ENCODE assay signal across 19 cellular contexts in the genomic region with DNA sequence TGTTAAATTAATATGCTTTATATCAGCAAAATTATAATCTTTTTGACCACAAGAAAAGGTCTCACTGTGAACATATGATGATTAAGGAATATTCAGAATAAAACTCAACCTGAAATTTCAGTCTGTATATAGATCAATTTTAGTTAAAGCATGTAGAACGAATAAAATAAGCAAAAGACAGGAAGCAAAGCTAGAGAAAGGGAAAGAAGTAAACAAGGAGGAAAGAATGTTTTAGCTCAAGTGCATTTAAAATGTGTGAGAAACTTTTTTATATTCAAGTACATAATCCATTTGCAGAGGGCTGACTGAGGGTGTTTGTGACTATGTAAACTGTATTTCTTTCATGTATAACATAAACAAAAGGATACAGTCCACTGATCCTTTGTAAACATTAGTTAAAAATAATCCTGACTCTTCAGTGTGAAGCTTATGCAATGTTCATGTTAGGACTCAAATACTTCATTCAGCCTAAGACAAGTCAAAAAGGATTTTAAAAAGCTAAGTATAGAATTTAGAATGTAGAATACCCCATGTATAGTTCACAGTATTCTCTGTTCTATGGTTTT.
A peak's percentile ranks its signal among the peaks of the same experiment; 100 is the strongest.
DNase-seq lines count a peak whose midpoint lies in the region; ATAC-seq and TF ChIP-seq lines count a peak whose summit lies in the region.
"Had no signal": no experiment of that assay in that cellular context is flagged by ENCODE, and none has a peak within 500 bp of the region (broad histone marks: within the 10 kb centered on the region; RNA-seq: fewer than 3 reads in every experiment).

No MANE protein-coding gene starts in this region.

- peaks cover 33% of the 10 kb centered on the region for H3K4me1 Mint-ChIP-seq in GM23338
- no peaks in the 10 kb centered on the region for H3K4me1 Mint-ChIP-seq in naive thymus-derived CD4-positive, alpha-beta T cell

- no peak for TF ChIP-seq POLR2A in right lobe of liver (IDR thresholded peaks at IDR 0.05)

- H3K27ac Mint-ChIP-seq in GM23338, result peak overlapping the region; percentile 3; the same call in 1 of the 2 replicates
- no peak overlapping the region for H3K27ac Mint-ChIP-seq in naive thymus-derived CD4-positive, alpha-beta T cell
- H3K27ac Mint-ChIP-seq: activated T-cell treated with anti-CD3 and anti-CD28 coated beads, Interleukin-2, amount 50 U/mL, for 24 hours had no signal

- POLR2A ChIA-PET in A673 (lab: Charles Lee; ENCODE audit: low non-redundant PET), result no interaction called here
- POLR2A ChIA-PET in naive thymus-derived CD4-positive, alpha-beta T cell (lab: Charles Lee), result interaction anchor here (0.5 to 0.6 kb wide), 2 partner anchors 20 to 46 kb away, joined by 3 to 6 read pairs; no protein-coding TSS in a partner anchor

- H3K9me3 ChIP-seq in A673 (ENCODE audit: low read depth, low read length, poor library complexity, severe bottlenecking) (no peaks in the 10 kb centered on the region), adipocyte (ENCODE audit: control insufficient read depth, low read length) (no peaks in the 10 kb centered on the region), right lobe of liver (no peaks in the 10 kb centered on the region)
- H3K9me3 ChIP-seq in naive thymus-derived CD4-positive, alpha-beta T cell (ENCODE audit: control insufficient read depth in 2 of 3, low read length in 3 of 3), result no peaks in the 10 kb centered on the region
- H3K9me3 ChIP-seq: body of pancreas, gastroesophageal sphincter, tibial nerve had no signal

- H3K4me2 ChIP-seq in GM23338, result no peak overlapping the region

- no peak for TF ChIP-seq CTCF in A673 (conservative IDR thresholded peaks at IDR 0.05; ENCODE audit: low read depth, low read length)
- no peak for TF ChIP-seq CTCF in GM23338 (conservative IDR thresholded peaks at IDR 0.05; ENCODE audit: low read depth in 2 of 2)
- TF ChIP-seq CTCF in right lobe of liver (IDR thresholded peaks at IDR 0.05), result no peak

- H3K36me3 ChIP-seq in A673 (ENCODE audit: insufficient read depth, low read length, poor library complexity, severe bottlenecking) (peaks cover 8% of the 10 kb centered on the region), GM23338 (ENCODE audit: insufficient read depth) (no peaks in the 10 kb centered on the region), adipocyte (ENCODE audit: control insufficient read depth, insufficient read depth, low read length, severe bottlenecking) (no peaks in the 10 kb centered on the region), right lobe of liver (no peaks in the 10 kb centered on the region)
- H3K36me3 ChIP-seq in naive thymus-derived CD4-positive, alpha-beta T cell (ENCODE audit: control insufficient read depth in 2 of 3, insufficient read depth in 3 of 3, low read length in 3 of 3), result no peaks in the 10 kb centered on the region
- H3K36me3 ChIP-seq: gastroesophageal sphincter, tibial nerve had no signal

- H3K27ac ChIP-seq in A673 (ENCODE audit: low read depth, low read length, poor library complexity, severe bottlenecking), result peak overlapping the region; percentile 24
- H3K27ac ChIP-seq in GM23338 (ENCODE audit: low read depth), result no peak overlapping the region
- H3K27ac ChIP-seq in right lobe of liver, result peak overlapping the region in 1 of 3 donors; percentile 68
- H3K27ac ChIP-seq in naive thymus-derived CD4-positive, alpha-beta T cell (ENCODE audit: low read depth, low read length), result no peak overlapping the region
- H3K27ac ChIP-seq: body of pancreas, gastroesophageal sphincter, tibial nerve had no signal

- H4K20me1 ChIP-seq in GM23338 (replicated peaks; ENCODE audit: insufficient read depth), result no peaks in the 10 kb centered on the region

- no peaks in the 10 kb centered on the region for H3K9me2 ChIP-seq in GM23338 (ENCODE audit: insufficient read depth)

- CTCF ChIA-PET in A673 (lab: Charles Lee), result no interaction called here
- CTCF ChIA-PET in naive thymus-derived CD4-positive, alpha-beta T cell (lab: Charles Lee), result interaction anchor here (1.8 kb wide), 1 partner anchor 11 kb away, joined by 4 read pairs; no protein-coding TSS in a partner anchor

- peaks cover 65% of the 10 kb centered on the region for H3K4me1 ChIP-seq in A673 (ENCODE audit: insufficient read depth, low read length, poor library complexity, severe bottlenecking)
- H3K4me1 ChIP-seq in GM23338 (ENCODE audit: insufficient read depth), result peaks cover 31% of the 10 kb centered on the region
- peaks cover 17% of the 10 kb centered on the region for H3K4me1 ChIP-seq in adipocyte (ENCODE audit: control insufficient read depth, insufficient read depth, low read length)
- peaks cover 0 to 24% (median 4%) of the 10 kb centered on the region in 4 donors for H3K4me1 ChIP-seq in right lobe of liver
- H3K4me1 ChIP-seq in naive thymus-derived CD4-positive, alpha-beta T cell (ENCODE audit: control insufficient read depth in 2 of 2, insufficient read depth in 2 of 2, low read length in 2 of 2), result no peaks in the 10 kb centered on the region
- H3K4me1 ChIP-seq: body of pancreas, tibial nerve had no signal

- H3K27me3 ChIP-seq in A673 (replicated peaks; ENCODE audit: insufficient read depth, low read depth, low read length, poor library complexity) (no peaks in the 10 kb centered on the region), GM23338 (ENCODE audit: insufficient read depth) (no peaks in the 10 kb centered on the region), adipocyte (replicated peaks; ENCODE audit: control insufficient read depth, insufficient read depth, low read length) (no peaks in the 10 kb centered on the region), right lobe of liver (no peaks in the 10 kb centered on the region)
- H3K27me3 ChIP-seq in naive thymus-derived CD4-positive, alpha-beta T cell (ENCODE audit: control insufficient read depth in 2 of 2, insufficient read depth in 2 of 2, low read length in 2 of 2), result no peaks in the 10 kb centered on the region
- H3K27me3 ChIP-seq: body of pancreas, gastroesophageal sphincter, tibial nerve had no signal

- H3K4me3 Mint-ChIP-seq in GM23338, result no peak overlapping the region
- no peak overlapping the region for H3K4me3 Mint-ChIP-seq in naive thymus-derived CD4-positive, alpha-beta T cell
- H3K4me3 Mint-ChIP-seq: activated T-cell treated with anti-CD3 and anti-CD28 coated beads, Interleukin-2, amount 50 U/mL, for 24 hours had no signal

- no peaks in the 10 kb centered on the region for H3F3A ChIP-seq in GM23338 (replicated peaks; ENCODE audit: low read depth)

- H3K27me3 Mint-ChIP-seq in GM23338 (ENCODE audit: insufficient read depth, low read depth, poor library complexity), result peaks cover 2% of the 10 kb centered on the region
- H3K27me3 Mint-ChIP-seq in naive thymus-derived CD4-positive, alpha-beta T cell, result peaks cover 0 to 4% (median 0%) of the 10 kb centered on the region in 5 donors
- H3K27me3 Mint-ChIP-seq: activated T-cell treated with anti-CD3 and anti-CD28 coated beads, Interleukin-2, amount 50 U/mL, for 24 hours had no signal

- no peak overlapping the region for H3K4me3 ChIP-seq in A673 (ENCODE audit: low read depth, low read length, poor library complexity, severe bottlenecking)
- H3K4me3 ChIP-seq in GM23338, result no peak overlapping the region
- peak overlapping the region; percentile 29 for H3K4me3 ChIP-seq in adipocyte (ENCODE audit: low read length)
- H3K4me3 ChIP-seq in right lobe of liver, result no peak overlapping the region
- H3K4me3 ChIP-seq in naive thymus-derived CD4-positive, alpha-beta T cell (ENCODE audit: low read length), result no peak overlapping the region
- H3K4me3 ChIP-seq: body of pancreas, gastroesophageal sphincter, tibial nerve had no signal

- intact Hi-C loops in A673 (cut with micrococcal nuclease; ENCODE audit: unreplicated experiment) (no loop called here), right lobe of liver (cut with DNase I) (no loop called here)
- intact Hi-C loops in naive thymus-derived CD4-positive, alpha-beta T cell (cut with micrococcal nuclease), result no loop called here

- BruUV-seq in A673 (replicated peaks; lab: Mats Ljungman, UMichigan), result no TSS peak

- ATAC-seq in GM23338, result no peak
- ATAC-seq in right lobe of liver, result peak; percentile 54 to 82 (median 71)
- ATAC-seq in naive thymus-derived CD4-positive, alpha-beta T cell, result no peak
- ATAC-seq: body of pancreas, gastroesophageal sphincter, right cardiac atrium had no signal

- no peaks in the 10 kb centered on the region for H3K9me3 Mint-ChIP-seq in GM23338
- H3K9me3 Mint-ChIP-seq in naive thymus-derived CD4-positive, alpha-beta T cell, result no peaks in the 10 kb centered on the region
- H3K9me3 Mint-ChIP-seq: activated T-cell treated with anti-CD3 and anti-CD28 coated beads, Interleukin-2, amount 50 U/mL, for 24 hours had no signal

- no peaks in the 10 kb centered on the region for H3K79me2 ChIP-seq in GM23338 (replicated peaks; ENCODE audit: insufficient read depth)

- no peak overlapping the region for H2AFZ ChIP-seq in GM23338

- 5% methylated on average over 1 of the region's 1 CpG for WGBS in right lobe of liver (ENCODE audit: insufficient coverage, low coverage, low lambda C conversion rate, missing lambda C conversion rate)

- DNase-seq in A673 (ENCODE audit: low spot score) (no peak), GM23338 (ENCODE audit: low spot score) (no peak), adipocyte (ENCODE audit: low read depth) (peak; percentile 50), right lobe of liver (no peak), GM19240 (ENCODE audit: insufficient read length, low spot score) (no peak), iPS-NIHi7 (ENCODE audit: extremely low spot score) (no peak)
- no peak for DNase-seq in activated T-cell treated with anti-CD3 and anti-CD28 coated beads, Interleukin-2, amount 50 U/mL, for 48 hours
- no peak for DNase-seq in naive thymus-derived CD4-positive, alpha-beta T cell
- DNase-seq: activated naive CD4-positive, alpha-beta T cell treated with anti-CD3 and anti-CD28 coated beads, Interleukin-2, amount 50 U/mL, for 16 hours; activated T-cell treated with anti-CD3 and anti-CD28 coated beads, Interleukin-2, amount 50 U/mL, for 24 hours; body of pancreas; cortex of kidney; NCI-H1694 treated with DMSO at 0.1 percent for 48 hours; NCI-H524; right cardiac atrium; stimulated activated naive CD4-positive, alpha-beta T cell treated with Interleukin-2 at 50 U/mL for 16 hours; SW 1271 had no signal

- no peaks in the 10 kb centered on the region for H3K36me3 Mint-ChIP-seq in GM23338 (ENCODE audit: low read depth)
- H3K36me3 Mint-ChIP-seq in naive thymus-derived CD4-positive, alpha-beta T cell, result no peaks in the 10 kb centered on the region

- H3K9ac ChIP-seq in adipocyte (ENCODE audit: low read length), result peak overlapping the region; percentile 13

Comparison
In these comparisons a context has a peak if more than half of its experiments do, and no peak if none do; other contexts are left out.
1. ATAC-seq: peak in right lobe of liver (4 of 4); none in GM23338 (single experiment) and naive thymus-derived CD4-positive, alpha-beta T cell (single experiment).